14 cellular contexts compared by ENCODE assay signal in the genomic region with DNA sequence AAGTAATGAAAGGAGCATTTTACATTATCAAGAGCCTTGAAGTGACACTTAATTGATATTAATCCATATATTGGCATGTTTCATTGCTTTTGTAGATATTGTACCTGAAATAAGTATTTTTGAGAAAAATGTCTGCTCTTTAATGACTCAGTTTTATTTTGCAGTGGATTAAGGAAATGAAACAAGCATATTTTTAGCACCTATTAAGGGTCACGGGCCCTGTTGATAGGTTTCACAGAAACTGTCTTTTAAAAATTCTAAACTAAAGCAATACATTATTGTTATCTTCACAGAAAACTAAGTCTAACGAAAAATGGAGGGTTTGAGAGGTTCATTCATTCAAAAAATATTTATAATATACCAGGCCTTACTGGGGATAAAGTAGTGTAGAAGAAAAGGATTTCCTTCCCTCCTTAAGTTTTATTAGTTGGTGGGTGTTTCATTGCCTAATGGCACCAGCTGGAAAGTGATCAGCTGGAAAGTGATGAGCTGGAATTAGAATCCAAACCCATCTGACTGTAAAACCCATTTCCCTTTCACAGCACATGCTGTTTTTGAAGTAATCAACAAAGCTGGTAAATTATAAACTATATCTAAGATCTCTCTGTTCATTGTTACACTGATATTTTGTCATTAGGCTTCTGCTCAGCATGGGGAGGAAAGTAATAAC.
"Had no signal": no experiment of that assay in that cellular context is flagged by ENCODE, and none has a peak within 500 bp of the region (broad histone marks: within the 10 kb centered on the region; RNA-seq: fewer than 3 reads in every experiment).

No MANE protein-coding gene starts in this region.

- ATAC-seq: activated CD4-positive, CD25-positive, alpha-beta regulatory T cell treated with anti-CD3 and anti-CD28 coated beads, Interleukin-2, amount 50 U/mL, for 24 hours; activated CD8-positive, alpha-beta memory T cell treated with anti-CD3 and anti-CD28 coated beads, Interleukin-2, amount 10 ng/mL, durations not matched to agents 7 days and 5 days; activated T-cell treated with anti-CD3 and anti-CD28 coated beads, Interleukin-2, amount 50 U/mL, for 4 hours; effector memory CD8-positive, alpha-beta T cell; gastroesophageal sphincter; psoas muscle; sciatic nerve had no signal

- DNase-seq: activated CD4-positive, alpha-beta T cell treated with anti-CD3 and anti-CD28 coated beads, Interleukin-2, amount 50 U/mL, for 4 hours; activated CD8-positive, alpha-beta memory T cell treated with anti-CD3 and anti-CD28 coated beads, Interleukin-2, amount 10 ng/mL, durations not matched to agents 7 days and 5 days; activated effector memory CD4-positive, alpha-beta T cell treated with anti-CD3 and anti-CD28 coated beads, Interleukin-2, amount 50 U/mL, for 16 hours; activated naive CD8-positive, alpha-beta T cell treated with anti-CD3 and anti-CD28 coated beads for 36 hours; activated T-cell treated with anti-CD3 and anti-CD28 coated beads, Interleukin-2, amount 50 U/mL, for 4 hours; cerebellar nuclear complex; effector memory CD8-positive, alpha-beta T cell; psoas muscle; stimulated activated naive CD4-positive, alpha-beta T cell; substantia nigra; transverse colon had no signal
